19 cellular contexts compared by ENCODE assay signal in the genomic region with DNA sequence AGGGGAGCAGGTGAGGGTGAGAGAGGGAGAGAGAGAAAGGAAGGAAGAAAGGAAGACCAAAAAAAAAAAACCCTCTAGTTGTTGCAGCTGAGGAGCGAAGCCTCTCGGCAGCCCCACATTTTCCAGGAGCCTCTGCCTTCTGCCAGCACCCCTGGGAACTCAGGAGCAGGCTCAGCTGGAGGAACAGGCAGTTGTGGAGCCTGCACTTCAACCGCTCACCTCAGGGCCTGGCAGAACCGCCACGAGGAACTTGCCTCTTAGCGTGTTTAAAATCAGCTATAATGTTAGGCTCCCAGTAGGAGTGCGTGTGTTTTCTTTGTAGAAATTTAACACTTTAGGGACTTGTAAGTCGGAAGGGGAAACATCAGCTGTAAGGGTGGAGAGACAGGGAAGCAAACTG.
"Had no signal": no experiment of that assay in that cellular context is flagged by ENCODE, and none has a peak within 500 bp of the region (broad histone marks: within the 10 kb centered on the region; RNA-seq: fewer than 3 reads in every experiment).

No MANE protein-coding gene starts in this region.

- H3K27ac ChIP-seq: colonic mucosa, heart right ventricle, left ventricle myocardium inferior, ovary, thoracic aorta had no signal

- H3K4me1 Mint-ChIP-seq: activated CD4-positive, alpha-beta T cell treated with anti-CD3 and anti-CD28 coated beads, Interleukin-2, amount 10 ng/mL, durations not matched to agents 7 days and 5 days; stimulated activated naive CD8-positive, alpha-beta T cell treated with anti-CD3 and anti-CD28 coated beads, Interleukin-15, amount 100 ng/mL, for 72 hours had no signal

- H3K4me3 Mint-ChIP-seq: activated CD4-positive, alpha-beta T cell treated with anti-CD3 and anti-CD28 coated beads, Interleukin-2, amount 10 ng/mL, durations not matched to agents 7 days and 5 days; activated naive CD8-positive, alpha-beta T cell; nephron; stimulated activated naive CD8-positive, alpha-beta T cell treated with anti-CD3 and anti-CD28 coated beads, Interleukin-15, amount 100 ng/mL, for 72 hours; T-helper 17 cell had no signal

- H3K27ac Mint-ChIP-seq: activated CD4-positive, alpha-beta T cell treated with anti-CD3 and anti-CD28 coated beads, Interleukin-2, amount 10 ng/mL, durations not matched to agents 7 days and 5 days; activated naive CD8-positive, alpha-beta T cell; nephron; T-helper 17 cell had no signal

- H3K27me3 ChIP-seq: colonic mucosa, heart right ventricle, ovary had no signal

- H3K4me3 ChIP-seq: colonic mucosa, heart right ventricle, left ventricle myocardium inferior, ovary, thoracic aorta had no signal

- H3K27me3 Mint-ChIP-seq: activated CD4-positive, alpha-beta T cell treated with anti-CD3 and anti-CD28 coated beads, Interleukin-2, amount 10 ng/mL, durations not matched to agents 7 days and 5 days; activated naive CD8-positive, alpha-beta T cell; stimulated activated naive CD8-positive, alpha-beta T cell treated with anti-CD3 and anti-CD28 coated beads, Interleukin-15, amount 100 ng/mL, for 72 hours; T-helper 17 cell had no signal

- ATAC-seq: heart right ventricle; stimulated activated naive CD8-positive, alpha-beta T cell treated with anti-CD3 and anti-CD28 coated beads, Interleukin-15, amount 100 ng/mL, for 72 hours; T-helper 17 cell had no signal

- H3K9me3 Mint-ChIP-seq: activated CD4-positive, alpha-beta T cell treated with anti-CD3 and anti-CD28 coated beads, Interleukin-2, amount 10 ng/mL, durations not matched to agents 7 days and 5 days; nephron; stimulated activated naive CD8-positive, alpha-beta T cell treated with anti-CD3 and anti-CD28 coated beads, Interleukin-15, amount 100 ng/mL, for 72 hours had no signal

- H3K4me1 ChIP-seq: colonic mucosa, heart right ventricle, left ventricle myocardium inferior had no signal

- FAIRE-seq: frontal cortex, keratinocyte had no signal

- H3K9me3 ChIP-seq: colonic mucosa, heart right ventricle, left ventricle myocardium inferior, ovary, thoracic aorta had no signal

- DNase-seq: activated CD4-positive, alpha-beta T cell treated with anti-CD3 and anti-CD28 coated beads, Interleukin-2, amount 10 ng/mL, durations not matched to agents 7 days and 5 days; activated CD4-positive, CD25-positive, alpha-beta regulatory T cell; activated effector memory CD4-positive, alpha-beta T cell treated with Interleukin-2 at 50 U/mL for 16 hours; anterior cingulate cortex; colonic mucosa; effector CD4-positive, alpha-beta T cell; heart right ventricle; left ventricle myocardium inferior; mesenchymal stem cell; ovary; stimulated activated CD4-positive, alpha-beta T cell treated with anti-CD3 and anti-CD28 coated beads, Interleukin-4, amount 100 ng/mL, for 1 hour; stimulated activated CD8-positive, alpha-beta memory T cell treated with anti-CD3 and anti-CD28 coated beads, Interleukin-4, amount 100 ng/mL, for 48 hours; stimulated activated naive CD8-positive, alpha-beta T cell treated with anti-CD3 and anti-CD28 coated beads, Interleukin-15, amount 100 ng/mL, for 72 hours; T-helper 17 cell had no signal

- H3K36me3 ChIP-seq: colonic mucosa, ovary, thoracic aorta had no signal
